In genomic region chr2:48613211-48613610, GRCh38 we compare ENCODE assay signal across 8 cellular contexts. TPM values are rescaled to one million over a fixed set of nuclear protein-coding genes. Genes with fewer than 3 reads are reported as not detected.
"Had no signal": no experiment of that assay in that cellular context is flagged by ENCODE, and none has a peak within 500 bp of the region (broad histone marks: within the 10 kb centered on the region; RNA-seq: fewer than 3 reads in every experiment).

No MANE protein-coding gene starts in this region.

- H3K27ac ChIP-seq: HL-60 had no signal

- H3K4me3 ChIP-seq: K562 had no signal

- DNase-seq: IMR-90, KBM-7 had no signal

- H3K36me3 Mint-ChIP-seq: IgD-negative memory B cell had no signal

- H3K4me1 Mint-ChIP-seq: IgD-negative memory B cell had no signal

- H3K27ac Mint-ChIP-seq: IgD-negative memory B cell had no signal

RNA-seq across cellular contexts. Expression of gene GTF2A1L, which starts 4.4 kb away (rescaled TPM):
- total RNA-seq: HepG2, HT-29, HT1080, IMR-90 had no signal
- polyA plus RNA-seq: HepG2, IgD-negative memory B cell, IMR-90 had no signal
